In the genomic region with DNA sequence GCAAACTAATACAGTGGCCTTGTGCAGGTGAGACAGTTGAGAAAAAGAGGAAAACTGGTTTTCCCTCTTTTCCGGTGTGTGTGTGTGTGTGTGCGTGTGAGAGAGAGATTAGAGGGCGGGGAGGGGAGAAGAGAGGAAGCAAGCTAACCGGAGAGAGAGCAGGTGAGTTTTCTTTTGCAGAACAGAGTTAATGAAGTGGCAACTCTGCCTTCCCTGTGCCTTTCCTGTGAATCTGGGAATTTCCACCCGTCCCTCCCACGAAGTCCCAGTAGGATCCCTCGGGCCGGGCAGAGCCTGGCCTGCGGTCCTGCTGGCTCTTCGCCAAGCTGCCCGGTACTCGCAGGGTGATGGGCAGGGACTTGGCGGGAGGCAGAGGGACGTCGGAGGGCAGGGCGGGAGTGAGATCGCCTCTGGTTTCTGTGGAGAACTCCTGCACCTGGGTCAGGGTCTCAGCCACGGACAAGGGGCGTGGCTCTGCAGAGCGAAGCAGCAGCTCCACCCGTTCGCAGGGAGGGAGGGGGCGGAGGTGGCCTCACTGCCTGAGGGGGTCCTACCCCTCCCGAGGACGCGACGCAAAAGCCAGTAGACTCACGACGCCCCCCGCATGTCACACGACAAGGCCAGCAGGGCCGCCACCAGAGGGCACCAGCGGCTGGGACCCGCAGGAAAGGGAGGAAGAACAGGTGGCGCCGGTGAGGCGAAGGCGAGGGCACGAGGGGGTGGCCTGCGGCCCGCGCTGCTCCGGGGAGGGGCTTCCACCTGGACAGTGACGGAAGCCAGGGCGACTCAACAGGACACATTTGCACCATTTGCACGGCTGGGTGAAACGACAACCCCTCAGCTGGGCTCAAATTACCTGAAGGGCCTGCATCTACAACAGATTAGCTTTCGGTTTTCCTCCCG, we compare ENCODE assay signal across 1 cellular context.
TF ChIP-seq lines count a peak whose summit lies in the region.

No MANE protein-coding gene starts in this region.

TF ChIP-seq in HEK293, 187 proteins besides CTCF, POLR2A, EP300 and RAD21 (continued from another document and continues in another):
- peak; percentile 38; the same call in 1 of the 2 replicates for TF ChIP-seq IKZF3 (tag by site-specific recombination; IDR thresholded peaks at IDR 0.05)
- TF ChIP-seq ZNF530 (tag by site-specific recombination; IDR thresholded peaks at IDR 0.05; ENCODE audit: low read depth), result no peak
- TF ChIP-seq ZNF174 (tag by site-specific recombination; IDR thresholded peaks at IDR 0.05), result no peak
- no peak for TF ChIP-seq ZNF558 (tag by site-specific recombination; IDR thresholded peaks at IDR 0.05)
- 0 out of 2 replicates have a peak, but pooled peaks have one; percentile 26 for TF ChIP-seq ZNF24 (tag by site-specific recombination; IDR thresholded peaks at IDR 0.05)
- TF ChIP-seq, protein P1, sequence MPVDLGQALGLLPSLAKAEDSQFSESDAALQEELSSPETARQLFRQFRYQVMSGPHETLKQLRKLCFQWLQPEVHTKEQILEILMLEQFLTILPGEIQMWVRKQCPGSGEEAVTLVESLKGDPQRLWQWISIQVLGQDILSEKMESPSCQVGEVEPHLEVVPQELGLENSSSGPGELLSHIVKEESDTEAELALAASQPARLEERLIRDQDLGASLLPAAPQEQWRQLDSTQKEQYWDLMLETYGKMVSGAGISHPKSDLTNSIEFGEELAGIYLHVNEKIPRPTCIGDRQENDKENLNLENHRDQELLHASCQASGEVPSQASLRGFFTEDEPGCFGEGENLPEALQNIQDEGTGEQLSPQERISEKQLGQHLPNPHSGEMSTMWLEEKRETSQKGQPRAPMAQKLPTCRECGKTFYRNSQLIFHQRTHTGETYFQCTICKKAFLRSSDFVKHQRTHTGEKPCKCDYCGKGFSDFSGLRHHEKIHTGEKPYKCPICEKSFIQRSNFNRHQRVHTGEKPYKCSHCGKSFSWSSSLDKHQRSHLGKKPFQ (tag by site-specific recombination; IDR thresholded peaks at IDR 0.05), result no peak
- TF ChIP-seq, protein P2, sequence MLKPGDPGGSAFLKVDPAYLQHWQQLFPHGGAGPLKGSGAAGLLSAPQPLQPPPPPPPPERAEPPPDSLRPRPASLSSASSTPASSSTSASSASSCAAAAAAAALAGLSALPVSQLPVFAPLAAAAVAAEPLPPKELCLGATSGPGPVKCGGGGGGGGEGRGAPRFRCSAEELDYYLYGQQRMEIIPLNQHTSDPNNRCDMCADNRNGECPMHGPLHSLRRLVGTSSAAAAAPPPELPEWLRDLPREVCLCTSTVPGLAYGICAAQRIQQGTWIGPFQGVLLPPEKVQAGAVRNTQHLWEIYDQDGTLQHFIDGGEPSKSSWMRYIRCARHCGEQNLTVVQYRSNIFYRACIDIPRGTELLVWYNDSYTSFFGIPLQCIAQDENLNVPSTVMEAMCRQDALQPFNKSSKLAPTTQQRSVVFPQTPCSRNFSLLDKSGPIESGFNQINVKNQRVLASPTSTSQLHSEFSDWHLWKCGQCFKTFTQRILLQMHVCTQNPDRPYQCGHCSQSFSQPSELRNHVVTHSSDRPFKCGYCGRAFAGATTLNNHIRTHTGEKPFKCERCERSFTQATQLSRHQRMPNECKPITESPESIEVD (tag by site-specific recombination; IDR thresholded peaks at IDR 0.05), result no peak
- TF ChIP-seq, protein P3, sequence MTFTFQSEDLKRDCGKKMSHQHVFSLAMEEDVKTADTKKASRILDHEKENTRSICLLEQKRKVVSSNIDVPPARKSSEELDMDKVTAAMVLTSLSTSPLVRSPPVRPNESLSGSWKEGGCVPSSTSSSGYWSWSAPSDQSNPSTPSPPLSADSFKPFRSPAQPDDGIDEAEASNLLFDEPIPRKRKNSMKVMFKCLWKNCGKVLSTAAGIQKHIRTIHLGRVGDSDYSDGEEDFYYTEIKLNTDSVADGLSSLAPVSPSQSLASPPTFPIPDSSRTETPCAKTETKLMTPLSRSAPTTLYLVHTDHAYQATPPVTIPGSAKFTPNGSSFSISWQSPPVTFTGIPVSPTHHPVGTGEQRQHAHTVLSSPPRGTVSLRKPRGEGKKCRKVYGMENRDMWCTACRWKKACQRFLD (tag by site-specific recombination; IDR thresholded peaks at IDR 0.05), result no peak
- TF ChIP-seq ZNF114 (tag by site-specific recombination; IDR thresholded peaks at IDR 0.05), result no peak
- TF ChIP-seq, protein P4, sequence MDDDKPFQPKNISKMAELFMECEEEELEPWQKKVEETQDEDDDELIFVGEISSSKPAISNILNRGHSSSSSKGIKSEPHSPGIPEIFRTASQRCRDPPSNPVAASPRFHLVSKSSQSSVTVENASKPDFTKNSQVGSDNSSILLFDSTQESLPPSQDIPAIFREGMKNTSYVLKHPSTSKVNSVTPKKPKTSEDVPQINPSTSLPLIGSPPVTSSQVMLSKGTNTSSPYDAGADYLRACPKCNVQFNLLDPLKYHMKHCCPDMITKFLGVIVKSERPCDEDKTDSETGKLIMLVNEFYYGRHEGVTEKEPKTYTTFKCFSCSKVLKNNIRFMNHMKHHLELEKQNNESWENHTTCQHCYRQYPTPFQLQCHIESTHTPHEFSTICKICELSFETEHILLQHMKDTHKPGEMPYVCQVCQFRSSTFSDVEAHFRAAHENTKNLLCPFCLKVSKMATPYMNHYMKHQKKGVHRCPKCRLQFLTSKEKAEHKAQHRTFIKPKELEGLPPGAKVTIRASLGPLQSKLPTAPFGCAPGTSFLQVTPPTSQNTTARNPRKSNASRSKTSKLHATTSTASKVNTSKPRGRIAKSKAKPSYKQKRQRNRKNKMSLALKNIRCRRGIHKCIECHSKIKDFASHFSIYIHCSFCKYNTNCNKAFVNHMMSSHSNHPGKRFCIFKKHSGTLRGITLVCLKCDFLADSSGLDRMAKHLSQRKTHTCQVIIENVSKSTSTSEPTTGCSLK (tag by site-specific recombination; IDR thresholded peaks at IDR 0.05), result no peak
- no peak for TF ChIP-seq ZNF707 (tag by site-specific recombination; IDR thresholded peaks at IDR 0.05)
- TF ChIP-seq FEZF1 (tag by site-specific recombination; IDR thresholded peaks at IDR 0.05), result no peak
- no peak for TF ChIP-seq ZNF48 (tag by site-specific recombination; IDR thresholded peaks at IDR 0.05)
- TF ChIP-seq, protein P5, sequence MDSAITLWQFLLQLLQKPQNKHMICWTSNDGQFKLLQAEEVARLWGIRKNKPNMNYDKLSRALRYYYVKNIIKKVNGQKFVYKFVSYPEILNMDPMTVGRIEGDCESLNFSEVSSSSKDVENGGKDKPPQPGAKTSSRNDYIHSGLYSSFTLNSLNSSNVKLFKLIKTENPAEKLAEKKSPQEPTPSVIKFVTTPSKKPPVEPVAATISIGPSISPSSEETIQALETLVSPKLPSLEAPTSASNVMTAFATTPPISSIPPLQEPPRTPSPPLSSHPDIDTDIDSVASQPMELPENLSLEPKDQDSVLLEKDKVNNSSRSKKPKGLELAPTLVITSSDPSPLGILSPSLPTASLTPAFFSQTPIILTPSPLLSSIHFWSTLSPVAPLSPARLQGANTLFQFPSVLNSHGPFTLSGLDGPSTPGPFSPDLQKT (IDR thresholded peaks at IDR 0.05; ENCODE audit: borderline replicate concordance, low read depth, low read length), result no peak
- TF ChIP-seq ZFHX2 (tag by site-specific recombination; conservative IDR thresholded peaks at IDR 0.05), result peak; percentile 71
- TF ChIP-seq ZNF354C (tag by site-specific recombination; IDR thresholded peaks at IDR 0.05; ENCODE audit: borderline replicate concordance, low read depth), result no peak
- TF ChIP-seq, protein P6, sequence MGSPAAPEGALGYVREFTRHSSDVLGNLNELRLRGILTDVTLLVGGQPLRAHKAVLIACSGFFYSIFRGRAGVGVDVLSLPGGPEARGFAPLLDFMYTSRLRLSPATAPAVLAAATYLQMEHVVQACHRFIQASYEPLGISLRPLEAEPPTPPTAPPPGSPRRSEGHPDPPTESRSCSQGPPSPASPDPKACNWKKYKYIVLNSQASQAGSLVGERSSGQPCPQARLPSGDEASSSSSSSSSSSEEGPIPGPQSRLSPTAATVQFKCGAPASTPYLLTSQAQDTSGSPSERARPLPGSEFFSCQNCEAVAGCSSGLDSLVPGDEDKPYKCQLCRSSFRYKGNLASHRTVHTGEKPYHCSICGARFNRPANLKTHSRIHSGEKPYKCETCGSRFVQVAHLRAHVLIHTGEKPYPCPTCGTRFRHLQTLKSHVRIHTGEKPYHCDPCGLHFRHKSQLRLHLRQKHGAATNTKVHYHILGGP (tag by site-specific recombination; IDR thresholded peaks at IDR 0.05), result no peak
- TF ChIP-seq, protein P7, sequence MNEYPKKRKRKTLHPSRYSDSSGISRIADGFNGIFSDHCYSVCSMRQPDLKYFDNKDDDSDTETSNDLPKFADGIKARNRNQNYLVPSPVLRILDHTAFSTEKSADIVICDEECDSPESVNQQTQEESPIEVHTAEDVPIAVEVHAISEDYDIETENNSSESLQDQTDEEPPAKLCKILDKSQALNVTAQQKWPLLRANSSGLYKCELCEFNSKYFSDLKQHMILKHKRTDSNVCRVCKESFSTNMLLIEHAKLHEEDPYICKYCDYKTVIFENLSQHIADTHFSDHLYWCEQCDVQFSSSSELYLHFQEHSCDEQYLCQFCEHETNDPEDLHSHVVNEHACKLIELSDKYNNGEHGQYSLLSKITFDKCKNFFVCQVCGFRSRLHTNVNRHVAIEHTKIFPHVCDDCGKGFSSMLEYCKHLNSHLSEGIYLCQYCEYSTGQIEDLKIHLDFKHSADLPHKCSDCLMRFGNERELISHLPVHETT (tag by site-specific recombination; IDR thresholded peaks at IDR 0.05), result no peak
- TF ChIP-seq ZNF155 (tag by site-specific recombination; IDR thresholded peaks at IDR 0.05), result no peak
- peak; percentile 40; the same call in 1 of the 2 replicates for TF ChIP-seq HOXD13 (CRISPR knock-in tag; IDR thresholded peaks at IDR 0.05; ENCODE audit: borderline replicate concordance)
- TF ChIP-seq ZBTB8A (tag by site-specific recombination; IDR thresholded peaks at IDR 0.05), result peak; percentile 81
- TF ChIP-seq ZNF184 (tag by site-specific recombination; IDR thresholded peaks at IDR 0.05), result no peak
- no peak for TF ChIP-seq SETDB1 (IDR thresholded peaks at IDR 0.05; ENCODE audit: insufficient read length, low read length)
- TF ChIP-seq ZNF777 (tag by site-specific recombination; IDR thresholded peaks at IDR 0.05; ENCODE audit: borderline replicate concordance), result peak; percentile 80
- no peak for TF ChIP-seq ZNF596 (tag by site-specific recombination; IDR thresholded peaks at IDR 0.05)
- TF ChIP-seq ZNF211 (tag by site-specific recombination; IDR thresholded peaks at IDR 0.05; ENCODE audit: low read depth), result no peak
- TF ChIP-seq ZNF133 (tag by site-specific recombination; IDR thresholded peaks at IDR 0.05), result no peak
- TF ChIP-seq, protein P8, sequence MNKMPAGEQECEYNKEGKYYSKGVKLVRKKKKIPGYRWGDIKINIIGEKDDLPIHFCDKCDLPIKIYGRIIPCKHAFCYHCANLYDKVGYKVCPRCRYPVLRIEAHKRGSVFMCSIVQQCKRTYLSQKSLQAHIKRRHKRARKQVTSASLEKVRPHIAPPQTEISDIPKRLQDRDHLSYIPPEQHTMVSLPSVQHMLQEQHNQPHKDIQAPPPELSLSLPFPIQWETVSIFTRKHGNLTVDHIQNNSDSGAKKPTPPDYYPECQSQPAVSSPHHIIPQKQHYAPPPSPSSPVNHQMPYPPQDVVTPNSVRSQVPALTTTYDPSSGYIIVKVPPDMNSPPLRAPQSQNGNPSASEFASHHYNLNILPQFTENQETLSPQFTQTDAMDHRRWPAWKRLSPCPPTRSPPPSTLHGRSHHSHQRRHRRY (tag by site-specific recombination; IDR thresholded peaks at IDR 0.05), result no peak
- no peak for TF ChIP-seq ZNF423 (tag by site-specific recombination; IDR thresholded peaks at IDR 0.05)
- TF ChIP-seq, protein P9, sequence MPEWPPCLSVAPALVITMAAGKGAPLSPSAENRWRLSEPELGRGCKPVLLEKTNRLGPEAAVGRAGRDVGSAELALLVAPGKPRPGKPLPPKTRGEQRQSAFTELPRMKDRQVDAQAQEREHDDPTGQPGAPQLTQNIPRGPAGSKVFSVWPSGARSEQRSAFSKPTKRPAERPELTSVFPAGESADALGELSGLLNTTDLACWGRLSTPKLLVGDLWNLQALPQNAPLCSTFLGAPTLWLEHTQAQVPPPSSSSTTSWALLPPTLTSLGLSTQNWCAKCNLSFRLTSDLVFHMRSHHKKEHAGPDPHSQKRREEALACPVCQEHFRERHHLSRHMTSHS (tag by site-specific recombination; IDR thresholded peaks at IDR 0.05), result no peak
- peak; percentile 52 for TF ChIP-seq ZNF600 (tag by site-specific recombination; IDR thresholded peaks at IDR 0.05)
- no peak for TF ChIP-seq ZNF239 (tag by site-specific recombination; IDR thresholded peaks at IDR 0.05)
- no peak for TF ChIP-seq KLF10 (tag by site-specific recombination; IDR thresholded peaks at IDR 0.05)
- TF ChIP-seq ZNF768 (tag by site-specific recombination; IDR thresholded peaks at IDR 0.05), result no peak
- TF ChIP-seq ZNF76 (tag by site-specific recombination; IDR thresholded peaks at IDR 0.05; ENCODE audit: borderline replicate concordance, low read depth), result no peak
- TF ChIP-seq ZNF341 (tag by site-specific recombination; IDR thresholded peaks at IDR 0.05; ENCODE audit: low read depth), result peak; percentile 55
- TF ChIP-seq ZNF654 (tag by site-specific recombination; IDR thresholded peaks at IDR 0.05; ENCODE audit: low read depth), result no peak
- TF ChIP-seq ZEB2 (tag by site-specific recombination; IDR thresholded peaks at IDR 0.05), result peak; percentile 81
- TF ChIP-seq, protein P10, sequence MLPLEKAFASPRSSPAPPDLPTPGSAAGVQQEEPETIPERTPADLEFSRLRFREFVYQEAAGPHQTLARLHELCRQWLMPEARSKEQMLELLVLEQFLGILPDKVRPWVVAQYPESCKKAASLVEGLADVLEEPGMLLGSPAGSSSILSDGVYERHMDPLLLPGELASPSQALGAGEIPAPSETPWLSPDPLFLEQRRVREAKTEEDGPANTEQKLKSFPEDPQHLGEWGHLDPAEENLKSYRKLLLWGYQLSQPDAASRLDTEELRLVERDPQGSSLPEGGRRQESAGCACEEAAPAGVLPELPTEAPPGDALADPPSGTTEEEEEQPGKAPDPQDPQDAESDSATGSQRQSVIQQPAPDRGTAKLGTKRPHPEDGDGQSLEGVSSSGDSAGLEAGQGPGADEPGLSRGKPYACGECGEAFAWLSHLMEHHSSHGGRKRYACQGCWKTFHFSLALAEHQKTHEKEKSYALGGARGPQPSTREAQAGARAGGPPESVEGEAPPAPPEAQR (tag by site-specific recombination; IDR thresholded peaks at IDR 0.05), result no peak
- peak; percentile 45; the same call in 1 of the 2 replicates for TF ChIP-seq KLF16 (tag by site-specific recombination; IDR thresholded peaks at IDR 0.05)
- TF ChIP-seq ZNF549 (tag by site-specific recombination; IDR thresholded peaks at IDR 0.05), result no peak
- TF ChIP-seq ZNF521 (tag by site-specific recombination; IDR thresholded peaks at IDR 0.05), result no peak
- no peak for TF ChIP-seq ZNF138 (tag by site-specific recombination; IDR thresholded peaks at IDR 0.05; ENCODE audit: borderline replicate concordance)
